ENCODE assay signal across 17 cellular contexts in genomic region chr17:33976816-33977215, GRCh38.
"Had no signal": no experiment of that assay in that cellular context is flagged by ENCODE, and none has a peak within 500 bp of the region (broad histone marks: within the 10 kb centered on the region; RNA-seq: fewer than 3 reads in every experiment).

No MANE protein-coding gene starts in this region.

- ATAC-seq: lower lobe of right lung; stimulated activated naive B cell treated with anti-CD40 and anti-IgM and Interleukin-4, amounts not matched to agents 10 μg/mL and 1 μg/mL and 100 μg/mL, for 72 hours; upper lobe of right lung had no signal

- DNase-seq: activated CD4-positive, alpha-beta T cell treated with anti-CD3 and anti-CD28 coated beads, Interleukin-2, amount 50 U/mL, for 1 hour; activated CD4-positive, CD25-positive, alpha-beta regulatory T cell treated with anti-CD3 and anti-CD28 coated beads, Interleukin-2, amount 50 U/mL, for 72 hours; activated naive CD8-positive, alpha-beta T cell treated with anti-CD3 and anti-CD28 coated beads for 36 hours; activated T-cell treated with anti-CD3 and anti-CD28 coated beads for 4 hours; amniotic stem cell; effector memory CD4-positive, alpha-beta T cell; esophagus squamous epithelium; lower lobe of right lung; occipital lobe; retina; stimulated activated naive B cell treated with anti-CD40 and anti-IgM and Interleukin-4, amounts not matched to agents 10 μg/mL and 1 μg/mL and 100 μg/mL, for 72 hours; upper lobe of right lung had no signal

- H3K27ac ChIP-seq: cardiac muscle cell, lower lobe of right lung, upper lobe of right lung had no signal

- H3K4me1 ChIP-seq: lower lobe of right lung, upper lobe of right lung had no signal

- H3K4me3 Mint-ChIP-seq: activated naive CD8-positive, alpha-beta T cell treated with anti-CD3 and anti-CD28 coated beads for 36 hours; activated T-helper 1 cell treated with anti-CD3 and anti-CD28 coated beads, Interleukin-12 subunit alpha, Interleukin-12 subunit beta, Interleukin-2, Interleukin-4 antibody, amounts not matched to agents 30 ng/mL and 10 ng/mL and 1 ng/mL, durations not matched to agents 14 hours and 24 hours and 36 hours; dendritic cell treated with granulocyte-macrophage colony-stimulating factor and Interleukin-4, amounts not matched to agents 40 ng/mL and 50 ng/mL, for 4 days; stimulated activated naive B cell treated with anti-CD40 and anti-IgM and Interleukin-4, amounts not matched to agents 10 μg/mL and 1 μg/mL and 100 μg/mL, for 72 hours; T-helper 1 cell treated with Interleukin-12 subunit alpha and Interleukin-12 subunit beta and Interleukin-4 antibody, amounts not matched to agents 30 μg/mL and 1 μg/mL, for 36 hours had no signal

- H3K9me3 Mint-ChIP-seq: activated naive CD8-positive, alpha-beta T cell treated with anti-CD3 and anti-CD28 coated beads for 36 hours; activated T-helper 1 cell treated with anti-CD3 and anti-CD28 coated beads, Interleukin-12 subunit alpha, Interleukin-12 subunit beta, Interleukin-2, Interleukin-4 antibody, amounts not matched to agents 30 ng/mL and 10 ng/mL and 1 ng/mL, durations not matched to agents 14 hours and 24 hours and 36 hours; dendritic cell treated with granulocyte-macrophage colony-stimulating factor and Interleukin-4, amounts not matched to agents 40 ng/mL and 50 ng/mL, for 4 days; T-helper 1 cell treated with Interleukin-12 subunit alpha and Interleukin-12 subunit beta and Interleukin-4 antibody, amounts not matched to agents 30 μg/mL and 1 μg/mL, for 36 hours had no signal

- H3K9me3 ChIP-seq: esophagus squamous epithelium, lower lobe of right lung, upper lobe of right lung had no signal

- H3K27me3 Mint-ChIP-seq: activated naive CD8-positive, alpha-beta T cell treated with anti-CD3 and anti-CD28 coated beads for 36 hours had no signal

- H3K4me3 ChIP-seq: cardiac muscle cell, esophagus squamous epithelium, lower lobe of right lung, upper lobe of right lung had no signal

- H3K27me3 ChIP-seq: cardiac muscle cell, esophagus squamous epithelium had no signal

- H3K27ac Mint-ChIP-seq: activated naive CD8-positive, alpha-beta T cell treated with anti-CD3 and anti-CD28 coated beads for 36 hours; activated T-helper 1 cell treated with anti-CD3 and anti-CD28 coated beads, Interleukin-12 subunit alpha, Interleukin-12 subunit beta, Interleukin-2, Interleukin-4 antibody, amounts not matched to agents 30 ng/mL and 10 ng/mL and 1 ng/mL, durations not matched to agents 14 hours and 24 hours and 36 hours; dendritic cell treated with granulocyte-macrophage colony-stimulating factor and Interleukin-4, amounts not matched to agents 40 ng/mL and 50 ng/mL, for 4 days; nephron; stimulated activated naive B cell treated with anti-CD40 and anti-IgM and Interleukin-4, amounts not matched to agents 10 μg/mL and 1 μg/mL and 100 μg/mL, for 72 hours; T-helper 1 cell treated with Interleukin-12 subunit alpha and Interleukin-12 subunit beta and Interleukin-4 antibody, amounts not matched to agents 30 μg/mL and 1 μg/mL, for 36 hours had no signal

- H3K4me1 Mint-ChIP-seq: activated naive CD8-positive, alpha-beta T cell treated with anti-CD3 and anti-CD28 coated beads for 36 hours had no signal

- H3K36me3 Mint-ChIP-seq: activated naive CD8-positive, alpha-beta T cell treated with anti-CD3 and anti-CD28 coated beads for 36 hours; stimulated activated naive B cell treated with anti-CD40 and anti-IgM and Interleukin-4, amounts not matched to agents 10 μg/mL and 1 μg/mL and 100 μg/mL, for 72 hours had no signal

- H3K36me3 ChIP-seq: cardiac muscle cell, esophagus squamous epithelium, lower lobe of right lung, upper lobe of right lung had no signal
